Comparison of ENCODE assay signal across 9 cellular contexts in the genomic region with DNA sequence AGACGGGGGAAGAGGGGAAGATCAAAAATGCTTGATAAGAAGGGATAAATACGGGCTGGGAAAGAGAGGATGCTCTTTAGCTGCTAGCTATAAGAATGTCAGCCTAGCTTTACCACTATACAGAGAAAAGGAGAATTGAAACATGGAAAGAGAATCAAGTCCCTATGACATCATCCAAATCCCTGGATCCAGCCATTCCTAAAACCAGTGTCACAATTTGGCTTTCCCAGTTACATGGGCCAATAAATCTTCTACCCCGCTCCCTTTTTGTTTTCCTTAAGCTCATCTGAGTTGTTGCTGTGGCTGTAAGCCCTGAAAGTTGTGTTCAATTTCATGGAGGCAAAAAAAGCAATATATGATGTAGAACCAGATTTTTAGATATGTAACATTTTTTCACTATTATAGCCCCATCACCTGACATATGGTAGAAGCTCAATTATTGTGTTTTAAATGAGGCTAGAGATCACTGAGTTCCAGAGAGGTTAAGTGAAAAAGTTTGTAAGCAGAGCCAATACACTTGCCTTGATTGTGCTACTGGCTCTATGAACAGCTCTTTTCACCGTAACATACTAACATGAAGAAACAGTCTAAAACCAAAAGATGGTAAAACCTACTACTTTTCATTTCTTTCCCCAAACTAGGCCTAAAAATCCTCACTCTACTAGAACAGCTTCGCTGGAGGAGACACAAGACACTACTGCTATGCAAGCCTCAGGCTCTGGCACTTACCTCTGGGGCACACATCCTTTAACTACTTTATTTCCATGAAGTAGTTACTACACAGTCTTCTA. TPM values are rescaled to one million over a fixed set of nuclear protein-coding genes. Genes with fewer than 3 reads are reported as not detected.
A peak's percentile ranks its signal among the peaks of the same experiment; 100 is the strongest.
DNase-seq lines count a peak whose midpoint lies in the region; ATAC-seq, FAIRE-seq and TF ChIP-seq lines count a peak whose summit lies in the region.
"Had no signal": no experiment of that assay in that cellular context is flagged by ENCODE, and none has a peak within 500 bp of the region (broad histone marks: within the 10 kb centered on the region; RNA-seq: fewer than 3 reads in every experiment).

No MANE protein-coding gene starts in this region.

- H2AFZ ChIP-seq in PC-9 (no peak overlapping the region), endothelial cell of umbilical vein (ENCODE audit: low read depth, low read length) (no peak overlapping the region)

- dilution Hi-C loops in endothelial cell of umbilical vein (cut with MboI; ENCODE audit: extremely low pct_ligation_motif_present, low sequenced_read_pairs) = no loop called here

- CTCF ChIA-PET in PC-9 (lab: Charles Lee) (interaction anchor here (0.5 kb wide), 1 partner anchor 16 kb away, joined by 5 read pairs; no protein-coding TSS in a partner anchor), endothelial cell of umbilical vein (lab: Charles Lee) (interaction anchor here (1.4 to 6.9 kb wide), 2 partner anchors 17 to 92 kb away, joined by 3 to 39 read pairs; no protein-coding TSS in a partner anchor)

- in situ Hi-C loops in gastrocnemius medialis (cut with MboI; ENCODE audit: low sequenced_read_pairs in 4 of 4) = loop anchor here in 1 of 4 donors (10.0 kb wide), 1 partner anchor 146 kb away; no protein-coding TSS in a partner anchor

- no peak overlapping the region for H3K4me3 ChIP-seq in PC-9
- peak overlapping the region in 1 of 3 experiments; percentile 9 for H3K4me3 ChIP-seq in endothelial cell of umbilical vein (replicated peaks in 1 of 3; ENCODE audit: insufficient read depth in 1 of 3, low read depth in 1 of 3, low read length in 3 of 3)
- H3K4me3 ChIP-seq in gastrocnemius medialis = peak overlapping the region in 1 of 4 donors; percentile 0
- H3K4me3 ChIP-seq in pancreas = no peak overlapping the region
- H3K4me3 ChIP-seq in thyroid gland (replicated peaks in 1 of 3) = no peak overlapping the region

- H3K9me3 ChIP-seq in PC-9 (ENCODE audit: insufficient read depth, low read depth) (no peaks in the 10 kb centered on the region), endothelial cell of umbilical vein (replicated peaks; ENCODE audit: control insufficient read depth, insufficient read depth, low read length) (no peaks in the 10 kb centered on the region), gastrocnemius medialis (no peaks in the 10 kb centered on the region), pancreas (no peaks in the 10 kb centered on the region), thyroid gland (no peaks in the 10 kb centered on the region)

- H3F3A ChIP-seq in PC-9 (ENCODE audit: insufficient read depth, low read depth) = peaks cover 7% of the 10 kb centered on the region; the same call in 1 of the 2 replicates

- FAIRE-seq in endothelial cell of umbilical vein (lab: Jason Lieb, UNC) (no peak), pancreas (lab: Jason Lieb, UNC) (no peak)
- FAIRE-seq: endometrium had no signal

- no peaks in the 10 kb centered on the region for H3K9me2 ChIP-seq in PC-9 (ENCODE audit: insufficient read depth)

- no TSS peak for BruUV-seq in PC-9 (replicated peaks; lab: Mats Ljungman, UMichigan)
- BruUV-seq in endothelial cell of umbilical vein (replicated peaks; lab: Mats Ljungman, UMichigan) = no TSS peak

- H3K27me3 ChIP-seq in PC-9 (ENCODE audit: insufficient read depth, low read depth) (no peaks in the 10 kb centered on the region), endothelial cell of umbilical vein (ENCODE audit: control insufficient read depth in 2 of 2, insufficient read depth in 2 of 2, low read length in 2 of 2) (no peaks in the 10 kb centered on the region), gastrocnemius medialis (no peaks in the 10 kb centered on the region), pancreas (no peaks in the 10 kb centered on the region), thyroid gland (no peaks in the 10 kb centered on the region)

- H3K9me1 ChIP-seq in endothelial cell of umbilical vein (replicated peaks; ENCODE audit: control insufficient read depth, extremely low read depth, insufficient read depth, low read length) = peaks cover 2% of the 10 kb centered on the region

- peaks cover 88% of the 10 kb centered on the region for H3K79me2 ChIP-seq in PC-9 (ENCODE audit: low read depth)
- H3K79me2 ChIP-seq in endothelial cell of umbilical vein (ENCODE audit: control insufficient read depth, insufficient read depth, low read length) = peaks cover 87% of the 10 kb centered on the region

- no peak for TF ChIP-seq CTCF in PC-9 (conservative IDR thresholded peaks at IDR 0.05)
- TF ChIP-seq CTCF in endothelial cell of umbilical vein (IDR thresholded peaks at IDR 0.05; ENCODE audit: extremely low read depth in 1 of 2, insufficient read depth in 1 of 2, low read depth in 1 of 2, low read length in 2 of 2) = no peak
- no peak for TF ChIP-seq CTCF in gastrocnemius medialis (IDR thresholded peaks at IDR 0.05 in 4 of 5, conservative IDR thresholded peaks at IDR 0.05 in 1 of 5)
- no peak for TF ChIP-seq CTCF in pancreas (IDR thresholded peaks at IDR 0.05)
- no peak for TF ChIP-seq CTCF in thyroid gland (IDR thresholded peaks at IDR 0.05)

- DNase-seq in NCI-H82 treated with DMSO at 0.1 percent for 48 hours (lab: John Stamatoyannopoulos, UW; ENCODE audit: unreplicated experiment) (peak; percentile 31), NCI-H82 (lab: John Stamatoyannopoulos, UW) (no peak), PC-9 (no peak), endothelial cell of umbilical vein (ENCODE audit: low read depth, low spot score) (no peak), gastrocnemius medialis (no peak), pancreas (no peak), thyroid gland (no peak), AG08396 (ENCODE audit: low spot score) (no peak)

- POLR2A ChIA-PET in PC-9 (lab: Charles Lee; ENCODE audit: unreplicated experiment) = interaction anchor here (0.6 kb wide), 1 partner anchor 123 kb away, joined by 6 read pairs; no protein-coding TSS in a partner anchor
- POLR2A ChIA-PET in endothelial cell of umbilical vein (lab: Charles Lee) = interaction anchor here (0.7 to 6.4 kb wide), 2 partner anchors 153 to 692 kb away, joined by 3 to 64 read pairs; partner anchors contain the start of gene SRSF7

- H4K20me1 ChIP-seq in PC-9 (ENCODE audit: insufficient read depth) = peaks cover 19% of the 10 kb centered on the region
- H4K20me1 ChIP-seq in endothelial cell of umbilical vein (replicated peaks; ENCODE audit: control insufficient read depth, extremely low read depth, insufficient read depth, low read length) = peaks cover 20% of the 10 kb centered on the region

- TF ChIP-seq POLR2A in endothelial cell of umbilical vein (IDR thresholded peaks at IDR 0.05; ENCODE audit: low read depth, low read length) = no peak
- no peak for TF ChIP-seq POLR2A in gastrocnemius medialis (IDR thresholded peaks at IDR 0.05)
- no peak for TF ChIP-seq POLR2A in thyroid gland (IDR thresholded peaks at IDR 0.05)

- H3K27ac ChIP-seq in PC-9 (no peak overlapping the region), endothelial cell of umbilical vein (ENCODE audit: insufficient read depth, low read depth, low read length) (no peak overlapping the region), gastrocnemius medialis (peak overlapping the region; percentile 94 to 98 (median 98)), pancreas (no peak overlapping the region), thyroid gland (no peak overlapping the region)

- ATAC-seq in gastrocnemius medialis (no peak), pancreas (no peak)

- intact Hi-C loops in PC-9 (cut with micrococcal nuclease; ENCODE audit: unreplicated experiment) (no loop called here), endothelial cell of umbilical vein (cut with micrococcal nuclease) (no loop called here), gastrocnemius medialis (cut with DNase I; ENCODE audit: low total_unique reads) (no loop called here), pancreas (cut with DNase I) (no loop called here), thyroid gland (cut with DNase I) (no loop called here)

- WGBS in pancreas, 2 donors = 84 to 90% methylated on average over 5 of the region's 5 CpGs
- 82 to 87% methylated on average over 5 of the region's 5 CpGs for WGBS in thyroid gland, 2 donors

- H3K36me3 ChIP-seq in PC-9 (ENCODE audit: low read depth) = no peaks in the 10 kb centered on the region
- H3K36me3 ChIP-seq in endothelial cell of umbilical vein (ENCODE audit: control insufficient read depth in 2 of 2, extremely low read depth in 1 of 2, insufficient read depth in 2 of 2, low read length in 2 of 2) = no peaks in the 10 kb centered on the region
- no peaks in the 10 kb centered on the region for H3K36me3 ChIP-seq in gastrocnemius medialis
- no peaks in the 10 kb centered on the region for H3K36me3 ChIP-seq in pancreas
- no peaks in the 10 kb centered on the region for H3K36me3 ChIP-seq in thyroid gland

- no peak overlapping the region for H3K9ac ChIP-seq in endothelial cell of umbilical vein (replicated peaks; ENCODE audit: extremely low read depth, insufficient read depth, low read length)

- H3K4me1 ChIP-seq in PC-9 (replicated peaks; ENCODE audit: insufficient read depth) (peaks cover 29% of the 10 kb centered on the region), endothelial cell of umbilical vein (ENCODE audit: control insufficient read depth, extremely low read depth, insufficient read depth, low read length) (peaks cover 23% of the 10 kb centered on the region), gastrocnemius medialis (peaks cover 62 to 71% of the 10 kb centered on the region in 2 donors), pancreas (peaks cover 16 to 26% (median 24%) of the 10 kb centered on the region in 3 donors), thyroid gland (peaks cover 32 to 35% of the 10 kb centered on the region in 2 donors)

- peak overlapping the region; percentile 80 for H3K4me2 ChIP-seq in PC-9
- peak overlapping the region; percentile 95 for H3K4me2 ChIP-seq in endothelial cell of umbilical vein (ENCODE audit: insufficient read depth, low read length)

TF ChIP-seq in endothelial cell of umbilical vein, 7 proteins besides CTCF, POLR2A, EP300 and RAD21 (continues in another document):
- no peak for TF ChIP-seq FOS (IDR thresholded peaks at IDR 0.05; ENCODE audit: borderline replicate concordance, insufficient read depth, low read length)
- TF ChIP-seq MYC (IDR thresholded peaks at IDR 0.05; ENCODE audit: low read depth, low read length) = no peak

RNA-seq across cellular contexts. Expression of gene HNRNPLL, which starts 4.3 kb away (rescaled TPM):
- 38.1 and 39.5 TPM in 2 replicates for total RNA-seq in PC-9 (2021)
- total RNA-seq in endothelial cell of umbilical vein = 56.2 and 61.1 TPM in 2 replicates
- 15.1 and 19.8 TPM in 2 replicates for polyA plus RNA-seq in endothelial cell of umbilical vein
- 23.3 and 28.1 TPM in 2 replicates for polyA plus RNA-seq in endothelial cell of umbilical vein (2011; cell fraction: cytosol; rRNA removed)
- 46.3 and 54.1 TPM in 2 replicates for polyA plus RNA-seq in endothelial cell of umbilical vein (2011; cell fraction: nucleus; rRNA removed)
- 42.9 and 49.1 TPM in 2 replicates for polyA plus RNA-seq in endothelial cell of umbilical vein (2012)
- 28.2 and 34.2 TPM in 2 replicates for polyA minus RNA-seq in endothelial cell of umbilical vein
- 19.3 TPM for polyA minus RNA-seq in endothelial cell of umbilical vein (2011; cell fraction: cytosol; rRNA and poly(A)+ RNA removed)
- 68.7 and 83.8 TPM in 2 replicates for polyA minus RNA-seq in endothelial cell of umbilical vein (2011; cell fraction: nucleus; rRNA and poly(A)+ RNA removed)
- total RNA-seq in gastrocnemius medialis = 10 to 100 TPM; 20.0 to 42.9 (median 21.9) TPM
- 10 to 100 TPM; 12.3 to 20.8 (median 15.0) TPM for total RNA-seq in pancreas
- polyA plus RNA-seq in pancreas = 1 to 10 TPM; 4.9 to 8.1 TPM
- total RNA-seq in thyroid gland = 10 to 100 TPM; 60.1 to 85.1 (median 64.3) TPM

Comparison
In these comparisons a context has a peak if more than half of its experiments do, and no peak if none do; other contexts are left out.
1. H3K27ac ChIP-seq: peak in gastrocnemius medialis (4 of 4); none in PC-9 (single experiment), endothelial cell of umbilical vein (single experiment), pancreas (0 of 4) and thyroid gland (0 of 3).